ENCODE assay signal across 16 cellular contexts in the genomic region with DNA sequence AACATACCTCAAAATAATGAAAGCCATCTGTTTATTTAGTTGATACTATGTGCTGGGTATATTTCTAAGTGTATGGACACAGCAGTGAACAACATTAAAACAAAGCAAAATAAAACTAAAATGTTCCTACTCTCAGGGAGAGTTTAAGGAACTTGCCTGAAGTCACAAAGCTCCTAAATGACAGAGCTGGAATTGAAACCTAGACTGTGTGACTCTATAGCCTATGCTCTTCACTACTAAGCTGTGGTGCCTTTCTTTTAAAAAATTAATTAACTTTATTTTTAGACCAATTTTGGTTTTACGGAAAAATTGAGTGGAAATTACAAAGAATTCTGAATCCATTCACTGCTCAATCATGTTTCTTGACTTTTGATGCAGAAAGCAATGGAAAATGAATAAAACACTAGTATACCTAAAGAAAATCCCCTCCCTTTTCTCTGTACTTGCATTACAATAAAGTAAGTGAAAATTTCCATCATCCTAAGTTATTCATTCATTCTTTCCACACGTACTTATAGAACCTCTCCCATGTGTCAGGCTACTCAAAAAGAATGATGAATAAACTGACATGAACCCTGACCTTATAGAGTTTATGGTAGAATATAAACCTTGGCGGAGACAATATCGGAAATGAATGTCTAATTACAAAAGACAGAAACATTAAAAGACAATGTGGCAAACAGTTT.
DNase-seq lines count a peak whose midpoint lies in the region; ATAC-seq and TF ChIP-seq lines count a peak whose summit lies in the region.
"Had no signal": no experiment of that assay in that cellular context is flagged by ENCODE, and none has a peak within 500 bp of the region (broad histone marks: within the 10 kb centered on the region; RNA-seq: fewer than 3 reads in every experiment).

No MANE protein-coding gene starts in this region.

- intact Hi-C loops in activated CD4-positive, alpha-beta T cell treated with anti-CD3 and anti-CD28 coated beads for 36 hours (cut with DNase I, micrococcal nuclease), result no loop called here
- intact Hi-C loops in spleen (cut with DNase I; ENCODE audit: low total_unique reads), result no loop called here

- H3K4me3 ChIP-seq in spleen, result no peak overlapping the region
- H3K4me3 ChIP-seq: BLaER1 had no signal

- TF ChIP-seq POLR2A in spleen (IDR thresholded peaks at IDR 0.05), result no peak

- no peaks in the 10 kb centered on the region for H3K36me3 ChIP-seq in spleen
- H3K36me3 ChIP-seq: BLaER1 had no signal

- H3K4me1 Mint-ChIP-seq in activated CD4-positive, alpha-beta T cell treated with anti-CD3 and anti-CD28 coated beads for 36 hours, result peaks cover 14% of the 10 kb centered on the region
- H3K4me1 Mint-ChIP-seq in activated naive CD4-positive, alpha-beta T cell treated with anti-CD3 and anti-CD28 coated beads, Interleukin-2, amount 50 U/mL, for 24 hours, result peaks cover 4% of the 10 kb centered on the region
- H3K4me1 Mint-ChIP-seq in activated naive CD8-positive, alpha-beta T cell treated with anti-CD3 and anti-CD28 coated beads for 36 hours, result peaks cover 12% of the 10 kb centered on the region
- H3K4me1 Mint-ChIP-seq: CD8-positive, alpha-beta memory T cell; H9 had no signal

- POLR2A ChIA-PET in activated CD4-positive, alpha-beta T cell treated with anti-CD3 and anti-CD28 coated beads for 36 hours (lab: Charles Lee), result no interaction called here

- DNase-seq in activated CD4-positive, alpha-beta T cell treated with anti-CD3 and anti-CD28 coated beads for 36 hours, result no peak
- no peak for DNase-seq in activated CD4-positive, alpha-beta T cell treated with anti-CD3 and anti-CD28 coated beads for 1 hour
- DNase-seq in activated naive CD4-positive, alpha-beta T cell (lab: John Stamatoyannopoulos, UW), result no peak
- no peak for DNase-seq in activated naive CD8-positive, alpha-beta T cell treated with anti-CD3 and anti-CD28 coated beads for 36 hours
- DNase-seq in globus pallidus (ENCODE audit: low spot score) (no peak), spleen (no peak)
- DNase-seq: 8988T; AML-193; Caco-2; CD8-positive, alpha-beta memory T cell; DND-41; GDM1; GOT3; H9 had no signal

- peak; percentile 72 for ATAC-seq in activated CD4-positive, alpha-beta T cell treated with anti-CD3 and anti-CD28 coated beads for 36 hours

- H3K9me3 ChIP-seq in spleen, result peaks cover 0 to 31% (median 7%) of the 10 kb centered on the region in 8 donors
- H3K9me3 ChIP-seq: BLaER1, Caco-2 had no signal

- peaks cover 6% of the 10 kb centered on the region for H3K9me3 Mint-ChIP-seq in activated CD4-positive, alpha-beta T cell treated with anti-CD3 and anti-CD28 coated beads for 36 hours (ENCODE audit: low read depth)
- peaks cover 19% of the 10 kb centered on the region for H3K9me3 Mint-ChIP-seq in activated naive CD4-positive, alpha-beta T cell treated with anti-CD3 and anti-CD28 coated beads, Interleukin-2, amount 50 U/mL, for 24 hours
- peaks cover 15% of the 10 kb centered on the region for H3K9me3 Mint-ChIP-seq in activated naive CD8-positive, alpha-beta T cell treated with anti-CD3 and anti-CD28 coated beads for 36 hours

- CTCF ChIA-PET in activated CD4-positive, alpha-beta T cell treated with anti-CD3 and anti-CD28 coated beads for 36 hours (lab: Charles Lee), result interaction anchor here (1.5 kb wide), 1 partner anchor 13 kb away, joined by 3 read pairs; no protein-coding TSS in a partner anchor

- peak overlapping the region; percentile 66 for H3K27ac Mint-ChIP-seq in activated CD4-positive, alpha-beta T cell treated with anti-CD3 and anti-CD28 coated beads for 36 hours
- peak overlapping the region; percentile 38 for H3K27ac Mint-ChIP-seq in activated naive CD4-positive, alpha-beta T cell treated with anti-CD3 and anti-CD28 coated beads, Interleukin-2, amount 50 U/mL, for 24 hours
- peak overlapping the region; percentile 83 for H3K27ac Mint-ChIP-seq in activated naive CD8-positive, alpha-beta T cell treated with anti-CD3 and anti-CD28 coated beads for 36 hours
- H3K27ac Mint-ChIP-seq: CD8-positive, alpha-beta memory T cell; H9 had no signal

- peaks cover 0 to 10% (median 0%) of the 10 kb centered on the region in 6 donors for H3K4me1 ChIP-seq in spleen
- H3K4me1 ChIP-seq: BLaER1, Caco-2 had no signal

- H3K4me3 Mint-ChIP-seq in activated CD4-positive, alpha-beta T cell treated with anti-CD3 and anti-CD28 coated beads for 36 hours, result no peak overlapping the region
- H3K4me3 Mint-ChIP-seq in activated naive CD4-positive, alpha-beta T cell treated with anti-CD3 and anti-CD28 coated beads, Interleukin-2, amount 50 U/mL, for 24 hours, result no peak overlapping the region
- H3K4me3 Mint-ChIP-seq in activated naive CD8-positive, alpha-beta T cell treated with anti-CD3 and anti-CD28 coated beads for 36 hours, result no peak overlapping the region
- H3K4me3 Mint-ChIP-seq: CD8-positive, alpha-beta memory T cell; H9 had no signal

- peaks cover 2% of the 10 kb centered on the region for H3K36me3 Mint-ChIP-seq in activated CD4-positive, alpha-beta T cell treated with anti-CD3 and anti-CD28 coated beads for 36 hours (ENCODE audit: low read depth)
- H3K36me3 Mint-ChIP-seq in activated naive CD4-positive, alpha-beta T cell treated with anti-CD3 and anti-CD28 coated beads, Interleukin-2, amount 50 U/mL, for 24 hours, result no peaks in the 10 kb centered on the region
- peaks cover 2% of the 10 kb centered on the region for H3K36me3 Mint-ChIP-seq in activated naive CD8-positive, alpha-beta T cell treated with anti-CD3 and anti-CD28 coated beads for 36 hours
- H3K36me3 Mint-ChIP-seq: CD8-positive, alpha-beta memory T cell had no signal

- WGBS in spleen, 5 donors, result 67 to 79% (median 71%) methylated on average over 4 of the region's 4 CpGs

- H3K27me3 Mint-ChIP-seq in activated CD4-positive, alpha-beta T cell treated with anti-CD3 and anti-CD28 coated beads for 36 hours, result peaks cover 2% of the 10 kb centered on the region
- no peaks in the 10 kb centered on the region for H3K27me3 Mint-ChIP-seq in activated naive CD4-positive, alpha-beta T cell treated with anti-CD3 and anti-CD28 coated beads, Interleukin-2, amount 50 U/mL, for 24 hours
- no peaks in the 10 kb centered on the region for H3K27me3 Mint-ChIP-seq in activated naive CD8-positive, alpha-beta T cell treated with anti-CD3 and anti-CD28 coated beads for 36 hours

- no peak overlapping the region for H3K27ac ChIP-seq in spleen
- H3K27ac ChIP-seq: BLaER1 had no signal

- TF ChIP-seq CTCF in spleen (IDR thresholded peaks at IDR 0.05 in 8 of 11, conservative IDR thresholded peaks at IDR 0.05 in 3 of 11), result no peak

- H3K27me3 ChIP-seq in spleen (replicated peaks in 1 of 7), result no peaks in the 10 kb centered on the region
- H3K27me3 ChIP-seq: BLaER1 had no signal
